Comparison of ENCODE assay signal across 8 cellular contexts in the genomic region with DNA sequence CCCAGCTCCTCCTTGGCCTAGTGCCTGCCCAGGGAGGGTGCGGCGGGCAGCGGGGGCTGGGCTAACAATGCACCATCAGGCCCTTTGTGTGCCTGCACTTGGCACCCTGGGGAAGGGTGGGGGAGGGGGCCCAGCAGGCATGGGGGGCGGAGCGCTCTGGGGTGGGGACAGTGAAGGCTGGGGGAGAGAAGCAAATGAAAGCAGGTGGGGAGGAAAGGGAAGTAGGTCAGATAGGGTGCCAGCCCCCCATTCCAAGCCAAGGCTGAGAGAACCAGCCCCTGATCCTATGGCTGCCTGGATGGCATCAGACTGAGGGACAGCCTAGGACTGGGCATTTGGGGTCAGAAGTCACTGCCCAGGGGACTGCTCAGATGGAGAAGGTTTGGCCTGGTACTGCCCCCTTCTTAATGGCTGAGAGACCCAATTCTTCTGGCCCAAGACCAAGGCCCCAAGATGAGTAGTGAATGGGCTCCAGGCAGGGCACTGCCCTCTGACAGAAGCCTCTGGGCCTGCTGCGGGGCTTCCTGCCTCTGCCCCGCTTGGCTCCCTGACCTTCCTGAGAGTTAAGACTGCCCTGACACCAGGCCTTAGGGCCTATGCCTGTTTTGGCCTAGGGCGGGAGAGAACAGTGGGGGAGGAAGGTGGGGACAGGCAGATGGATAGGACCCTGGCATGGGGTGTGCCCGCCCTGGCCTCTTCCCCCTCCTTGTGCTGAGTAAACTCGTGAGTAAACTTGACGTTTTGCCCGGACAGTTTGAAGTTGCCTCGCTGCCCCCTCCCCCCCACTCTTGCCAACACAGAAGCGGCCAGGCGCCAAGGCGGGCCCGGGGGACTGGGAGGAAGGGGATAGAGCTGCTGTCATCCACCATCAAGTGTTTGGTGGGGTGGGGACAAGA. TPM values are rescaled to one million over a fixed set of nuclear protein-coding genes. Genes with fewer than 3 reads are reported as not detected.
DNase-seq lines count a peak whose midpoint lies in the region; ATAC-seq and TF ChIP-seq lines count a peak whose summit lies in the region.

No MANE protein-coding gene starts in this region.

- 34% methylated on average over 8 of the region's 17 CpGs for WGBS in SK-N-SH (ENCODE audit: low lambda C conversion rate)
- 20% methylated on average over 12 of the region's 17 CpGs for WGBS in suprapubic skin

- no peak for TF ChIP-seq CTCF in SK-N-SH (IDR thresholded peaks at IDR 0.05)
- no peak for TF ChIP-seq CTCF in left lung (IDR thresholded peaks at IDR 0.05)
- TF ChIP-seq CTCF in suprapubic skin (IDR thresholded peaks at IDR 0.05): no peak

- peaks cover 10 to 18% of the 10 kb centered on the region in 2 experiments for H3K4me1 ChIP-seq in SK-N-SH (ENCODE audit: control insufficient read depth in 1 of 2, insufficient read depth in 2 of 2, low read depth in 1 of 2, low read length in 1 of 2)
- H3K4me1 ChIP-seq in left lung: peaks cover 33 to 66% of the 10 kb centered on the region in 2 donors
- H3K4me1 ChIP-seq in suprapubic skin: peaks cover 64% of the 10 kb centered on the region

- peak overlapping the region; percentile 100; the same call in 1 of the 2 replicates for H3K4me2 ChIP-seq in SK-N-SH

- no peak overlapping the region for H3K9ac ChIP-seq in SK-N-SH

- no peaks in the 10 kb centered on the region for H3K9me3 ChIP-seq in SK-N-SH
- no peaks in the 10 kb centered on the region for H3K9me3 ChIP-seq in left lung
- H3K9me3 ChIP-seq in suprapubic skin: no peaks in the 10 kb centered on the region

- no peaks in the 10 kb centered on the region for H3K9me2 ChIP-seq in SK-N-SH

- intact Hi-C loops in left lung (cut with DNase I): no loop called here

- H3K27ac ChIP-seq in SK-N-SH (ENCODE audit: low read depth in 2 of 2, low read length in 1 of 2) (peak overlapping the region; percentile 72 to 96; a peak in 2 of 4 replicates), angular gyrus (ENCODE audit: low read depth, low read length) (peak overlapping the region; percentile 98), left lung (peak overlapping the region; percentile 91 to 95), suprapubic skin (peak overlapping the region; percentile 96)

- H2AFZ ChIP-seq in SK-N-SH (ENCODE audit: low read depth): no peak overlapping the region

- CTCF ChIA-PET in SK-N-SH (lab: Yijun Ruan, JAX): interaction anchor here (0.9 to 14.0 kb wide), 9 partner anchors 10 to 162 kb away, joined by 3 to 640 read pairs (median 9); a partner anchor contains a TSS

- H3K27me3 ChIP-seq in SK-N-SH (ENCODE audit: insufficient read depth): no peaks in the 10 kb centered on the region
- no peaks in the 10 kb centered on the region for H3K27me3 ChIP-seq in left lung
- H3K27me3 ChIP-seq in suprapubic skin: no peaks in the 10 kb centered on the region

- TF ChIP-seq EP300 in SK-N-SH (IDR thresholded peaks at IDR 0.05; ENCODE audit: borderline replicate concordance in 1 of 2, low read depth in 1 of 2, low read length in 1 of 2) (no peak), suprapubic skin (IDR thresholded peaks at IDR 0.05) (no peak)

- DNase-seq in SK-N-SH (no peak), left lung (peak; percentile 84 to 92), suprapubic skin (ENCODE audit: low spot score in 2 of 2) (no peak), COLO829 (ENCODE audit: low spot score) (no peak), DMS79 treated with DMSO at 0.1 percent for 48 hours (lab: John Stamatoyannopoulos, UW) (no peak)

- POLR2A ChIA-PET in SK-N-SH (lab: Yijun Ruan, JAX): interaction anchor here (1.3 to 1.7 kb wide), 2 partner anchors 12 to 36 kb away, joined by 4 to 5 read pairs; no protein-coding TSS in a partner anchor

- ATAC-seq in SK-N-SH treated with all-trans-retinoic acid at 6 μM for 48 hours (no peak), left lung (peak; percentile 13), GM18868 (IDR thresholded peaks at IDR 0.05; ENCODE audit: unreplicated experiment) (no peak)

- H3K79me2 ChIP-seq in SK-N-SH (ENCODE audit: insufficient read depth): peaks cover 37% of the 10 kb centered on the region

- H4K20me1 ChIP-seq in SK-N-SH (ENCODE audit: insufficient read depth): peaks cover 3% of the 10 kb centered on the region; the same call in 1 of the 2 replicates

- H3K36me3 ChIP-seq in SK-N-SH (replicated peaks in 1 of 2; ENCODE audit: control insufficient read depth in 1 of 2, insufficient read depth in 2 of 2, low read length in 1 of 2): peaks cover 0 to 5% of the 10 kb centered on the region in 2 experiments
- H3K36me3 ChIP-seq in left lung: no peaks in the 10 kb centered on the region
- no peaks in the 10 kb centered on the region for H3K36me3 ChIP-seq in suprapubic skin

- no peak for TF ChIP-seq RAD21 in SK-N-SH (IDR thresholded peaks at IDR 0.05; ENCODE audit: low read length)

- peaks cover 17% of the 10 kb centered on the region for H3F3A ChIP-seq in SK-N-SH (replicated peaks; ENCODE audit: insufficient read depth)

- no peak for TF ChIP-seq POLR2A in suprapubic skin (IDR thresholded peaks at IDR 0.05)

- H3K4me3 ChIP-seq in SK-N-SH (ENCODE audit: low read depth in 2 of 2, low read length in 1 of 2): no peak overlapping the region
- H3K4me3 ChIP-seq in left lung: peak overlapping the region in 1 of 2 donors; percentile 96
- peak overlapping the region; percentile 97 for H3K4me3 ChIP-seq in suprapubic skin

TF ChIP-seq in SK-N-SH, 30 proteins besides CTCF, POLR2A, EP300 and RAD21 (continues in another document):
- TF ChIP-seq MEF2A (IDR thresholded peaks at IDR 0.05; ENCODE audit: borderline replicate concordance, low read depth) (no peak), RFX5 (IDR thresholded peaks at IDR 0.05; ENCODE audit: low read length) (no peak), GABPA (IDR thresholded peaks at IDR 0.05; ENCODE audit: low read depth) (no peak), SMC3 (IDR thresholded peaks at IDR 0.05; ENCODE audit: low read depth, low read length) (no peak), MXI1 (IDR thresholded peaks at IDR 0.05; ENCODE audit: low read depth, low read length) (no peak), CHD2 (IDR thresholded peaks at IDR 0.05; ENCODE audit: low read length, partially characterized antibody) (no peak), POLR2AphosphoS5 (IDR thresholded peaks at IDR 0.05; ENCODE audit: low read depth, low read length) (no peak), NFIC (IDR thresholded peaks at IDR 0.05; ENCODE audit: borderline replicate concordance) (no peak), TEAD4 (IDR thresholded peaks at IDR 0.05; ENCODE audit: borderline replicate concordance, insufficient read depth) (no peak)
- TF ChIP-seq, protein P1, sequence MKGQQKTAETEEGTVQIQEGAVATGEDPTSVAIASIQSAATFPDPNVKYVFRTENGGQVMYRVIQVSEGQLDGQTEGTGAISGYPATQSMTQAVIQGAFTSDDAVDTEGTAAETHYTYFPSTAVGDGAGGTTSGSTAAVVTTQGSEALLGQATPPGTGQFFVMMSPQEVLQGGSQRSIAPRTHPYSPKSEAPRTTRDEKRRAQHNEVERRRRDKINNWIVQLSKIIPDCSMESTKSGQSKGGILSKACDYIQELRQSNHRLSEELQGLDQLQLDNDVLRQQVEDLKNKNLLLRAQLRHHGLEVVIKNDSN (IDR thresholded peaks at IDR 0.05; ENCODE audit: borderline replicate concordance, low read depth): no peak

TF ChIP-seq in SK-N-SH treated with all-trans-retinoic acid at 6 μM for 48 hours, 23 proteins besides CTCF, POLR2A, EP300 and RAD21 (continues in another document):
- TF ChIP-seq PPARA (CRISPR knock-in tag; IDR thresholded peaks at IDR 0.05; ENCODE audit: borderline replicate concordance) (no peak), ESRRG (CRISPR knock-in tag; IDR thresholded peaks at IDR 0.05) (no peak), ZFP3 (CRISPR knock-in tag; IDR thresholded peaks at IDR 0.05) (no peak), CSDC2 (CRISPR knock-in tag; IDR thresholded peaks at IDR 0.05) (no peak), ZNF565 (CRISPR knock-in tag; conservative IDR thresholded peaks at IDR 0.05; ENCODE audit: low read depth) (no peak), OSR1 (CRISPR knock-in tag; IDR thresholded peaks at IDR 0.05) (no peak), BACH2 (CRISPR knock-in tag; IDR thresholded peaks at IDR 0.05; ENCODE audit: borderline replicate concordance) (no peak)
- TF ChIP-seq, protein P2, sequence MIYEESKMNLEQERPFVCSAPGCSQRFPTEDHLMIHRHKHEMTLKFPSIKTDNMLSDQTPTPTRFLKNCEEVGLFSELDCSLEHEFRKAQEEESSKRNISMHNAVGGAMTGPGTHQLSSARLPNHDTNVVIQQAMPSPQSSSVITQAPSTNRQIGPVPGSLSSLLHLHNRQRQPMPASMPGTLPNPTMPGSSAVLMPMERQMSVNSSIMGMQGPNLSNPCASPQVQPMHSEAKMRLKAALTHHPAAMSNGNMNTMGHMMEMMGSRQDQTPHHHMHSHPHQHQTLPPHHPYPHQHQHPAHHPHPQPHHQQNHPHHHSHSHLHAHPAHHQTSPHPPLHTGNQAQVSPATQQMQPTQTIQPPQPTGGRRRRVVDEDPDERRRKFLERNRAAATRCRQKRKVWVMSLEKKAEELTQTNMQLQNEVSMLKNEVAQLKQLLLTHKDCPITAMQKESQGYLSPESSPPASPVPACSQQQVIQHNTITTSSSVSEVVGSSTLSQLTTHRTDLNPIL (CRISPR knock-in tag; IDR thresholded peaks at IDR 0.05; ENCODE audit: low read depth): no peak

RNA-seq across cellular contexts. Expression of a gene that starts 2.7 kb away (rescaled TPM):
- polyA plus RNA-seq in SK-N-SH (2012; rRNA removed): 15.7 and 22.1 TPM in 2 replicates
- 5.6 and 9.5 TPM in 2 replicates for polyA plus RNA-seq in SK-N-SH (2012; cell fraction: cytosol; rRNA removed)
- 51.6 and 52.3 TPM in 2 replicates for polyA plus RNA-seq in SK-N-SH (2012; cell fraction: nucleus; rRNA removed)
- total RNA-seq in left lung (100 to 1,000 TPM in 1 of 2 donors, 10 to 100 TPM in 1; 60.5 to 104 TPM), suprapubic skin (100 to 1,000 TPM; 238 to 243 (median 239) TPM)

RNA-seq across cellular contexts. Expression of a gene that starts 11.9 kb away (rescaled TPM):
- polyA plus RNA-seq in SK-N-SH (2012; rRNA removed): 0.26 TPM in 1 of 2 replicates, not detected in the other
- polyA plus RNA-seq in SK-N-SH (2012; cell fraction: cytosol; rRNA removed): not detected in 2 replicates
- polyA plus RNA-seq in SK-N-SH (2012; cell fraction: nucleus; rRNA removed): 0.13 and 0.40 TPM in 2 replicates
- total RNA-seq in left lung: under 1 TPM in 1 of 2 donors, not detected in 1; 0.52 TPM
- 1 to 10 TPM in 1 of 4 donors, not detected in 3; 3.0 TPM for total RNA-seq in suprapubic skin

RNA-seq across cellular contexts. Expression of a gene that starts 22.2 kb away (rescaled TPM):
- 50.8 and 56.2 TPM in 2 replicates for polyA plus RNA-seq in SK-N-SH (2012; rRNA removed)
- 21.8 and 32.1 TPM in 2 replicates for polyA plus RNA-seq in SK-N-SH (2012; cell fraction: cytosol; rRNA removed)
- polyA plus RNA-seq in SK-N-SH (2012; cell fraction: nucleus; rRNA removed): 130 and 147 TPM in 2 replicates
- 10 to 100 TPM; 26.4 to 39.9 TPM for total RNA-seq in left lung
- total RNA-seq in suprapubic skin: 10 to 100 TPM; 42.0 to 59.7 (median 52.3) TPM

RNA-seq across cellular contexts. Expression of a gene that starts 28.3 kb away (rescaled TPM):
- polyA plus RNA-seq in SK-N-SH (2012; rRNA removed): 0.76 and 1.1 TPM in 2 replicates
- 0.13 and 0.31 TPM in 2 replicates for polyA plus RNA-seq in SK-N-SH (2012; cell fraction: cytosol; rRNA removed)
- 8.7 and 9.6 TPM in 2 replicates for polyA plus RNA-seq in SK-N-SH (2012; cell fraction: nucleus; rRNA removed)
- total RNA-seq in left lung: 1 to 10 TPM in 1 of 2 donors, under 1 TPM in 1; 0.60 to 1.3 TPM
- 10 to 100 TPM; 13.4 to 36.0 (median 14.5) TPM for total RNA-seq in suprapubic skin

RNA-seq across cellular contexts. Expression of a gene that starts 28.3 kb away (rescaled TPM):
- polyA plus RNA-seq in SK-N-SH (2012; rRNA removed): not detected in 2 replicates
- polyA plus RNA-seq in SK-N-SH (2012; cell fraction: cytosol; rRNA removed): not detected in 2 replicates
- 0.06 and 0.16 TPM in 2 replicates for polyA plus RNA-seq in SK-N-SH (2012; cell fraction: nucleus; rRNA removed)
- total RNA-seq in left lung (not detected), suprapubic skin (1 to 10 TPM in 3 of 4 donors, under 1 TPM in 1; 0.55 to 8.2 (median 2.8) TPM)

Comparison
In these comparisons a context has a peak if more than half of its experiments do, and no peak if none do; other contexts are left out.
1. DNase-seq: peak in left lung (2 of 2); none in SK-N-SH (single experiment), suprapubic skin (0 of 2), COLO829 (single experiment) and DMS79 treated with DMSO at 0.1 percent for 48 hours (single experiment).
2. Peak in every context shown above with its lines, with median percentiles within 50 percentile points of each other: H3K27ac ChIP-seq.